9 cellular contexts compared by ENCODE assay signal in genomic region chr10:59907537-59907917, GRCh38. TPM values are rescaled to one million over a fixed set of nuclear protein-coding genes. Genes with fewer than 3 reads are reported as not detected.
A peak's percentile ranks its signal among the peaks of the same experiment; 100 is the strongest.
DNase-seq lines count a peak whose midpoint lies in the region; ATAC-seq lines count a peak whose summit lies in the region.
"Had no signal": no experiment of that assay in that cellular context is flagged by ENCODE, and none has a peak within 500 bp of the region (broad histone marks: within the 10 kb centered on the region; RNA-seq: fewer than 3 reads in every experiment).

No MANE protein-coding gene starts in this region.

- no peaks in the 10 kb centered on the region for H3K9me3 Mint-ChIP-seq in IgD-negative memory B cell

- H3K4me1 ChIP-seq in ACC112 (ENCODE audit: control insufficient read depth, insufficient read depth, low read length, unreplicated experiment): peaks cover 16% of the 10 kb centered on the region
- peaks cover 12 to 21% of the 10 kb centered on the region in 2 donors for H3K4me1 ChIP-seq in muscle layer of duodenum (ENCODE audit: control insufficient read depth in 1 of 2, insufficient read depth in 2 of 2, low read length in 2 of 2)

- peaks cover 35% of the 10 kb centered on the region for H3K79me2 ChIP-seq in ACC112 (ENCODE audit: control insufficient read depth, insufficient read depth, low read length, unreplicated experiment)

- ATAC-seq in HG03342 (IDR thresholded peaks at IDR 0.05; ENCODE audit: unreplicated experiment): no peak
- no peak for ATAC-seq in GM18858 (IDR thresholded peaks at IDR 0.05; ENCODE audit: unreplicated experiment)

- H3K27ac ChIP-seq in ACC112 (ENCODE audit: low read depth, low read length) (peak overlapping the region; percentile 93), caudate nucleus (ENCODE audit: low read depth, low read length) (peak overlapping the region; percentile 97), muscle layer of duodenum (ENCODE audit: low read length) (peak overlapping the region; percentile 93)

- peak overlapping the region; percentile 71 to 98 (median 92) for H3K27ac Mint-ChIP-seq in IgD-negative memory B cell

- peak overlapping the region; percentile 93 to 98 (median 98) for H3K4me3 Mint-ChIP-seq in IgD-negative memory B cell

- DNase-seq in caudate nucleus (lab: John Stamatoyannopoulos, UW) (no peak), activated gamma-delta T cell (lab: John Stamatoyannopoulos, UW) (no peak), NCI-H1105 treated with DMSO at 0.1 percent for 48 hours (lab: John Stamatoyannopoulos, UW) (no peak)

- no peaks in the 10 kb centered on the region for H3K27me3 Mint-ChIP-seq in IgD-negative memory B cell

- H3K9me3 ChIP-seq in muscle layer of duodenum (ENCODE audit: control insufficient read depth in 1 of 2, low read length in 2 of 2): no peaks in the 10 kb centered on the region
- H3K9me3 ChIP-seq: SJSA1 had no signal

- H3K4me1 Mint-ChIP-seq in IgD-negative memory B cell: peaks cover 37 to 48% (median 47%) of the 10 kb centered on the region in 3 donors

- no peaks in the 10 kb centered on the region for H3K27me3 ChIP-seq in ACC112 (ENCODE audit: insufficient read depth, low read length)
- H3K27me3 ChIP-seq in muscle layer of duodenum (ENCODE audit: low read depth, low read length): no peaks in the 10 kb centered on the region
- H3K27me3 ChIP-seq: SJSA1 had no signal

- H3K4me3 ChIP-seq in ACC112 (ENCODE audit: low read depth, low read length) (peak overlapping the region; percentile 89), muscle layer of duodenum (ENCODE audit: low read depth in 1 of 2, low read length in 2 of 2) (peak overlapping the region; percentile 64 to 95)

- peak overlapping the region; percentile 98 for H2AFZ ChIP-seq in ACC112 (ENCODE audit: low read length, unreplicated experiment)

- H3K36me3 ChIP-seq in ACC112 (ENCODE audit: insufficient read depth, low read length): no peaks in the 10 kb centered on the region
- peaks cover 0 to 4% of the 10 kb centered on the region in 2 donors for H3K36me3 ChIP-seq in muscle layer of duodenum (ENCODE audit: control insufficient read depth in 1 of 2, insufficient read depth in 2 of 2, low read length in 2 of 2)
- H3K36me3 ChIP-seq: SJSA1 had no signal

- H3K36me3 Mint-ChIP-seq in IgD-negative memory B cell: no peaks in the 10 kb centered on the region

RNA-seq across cellular contexts. Expression of gene CCDC6, which starts 1.2 kb away (rescaled TPM):
- 13.4 TPM for polyA plus RNA-seq in IgD-negative memory B cell
